16 cellular contexts compared by ENCODE assay signal in the genomic region with DNA sequence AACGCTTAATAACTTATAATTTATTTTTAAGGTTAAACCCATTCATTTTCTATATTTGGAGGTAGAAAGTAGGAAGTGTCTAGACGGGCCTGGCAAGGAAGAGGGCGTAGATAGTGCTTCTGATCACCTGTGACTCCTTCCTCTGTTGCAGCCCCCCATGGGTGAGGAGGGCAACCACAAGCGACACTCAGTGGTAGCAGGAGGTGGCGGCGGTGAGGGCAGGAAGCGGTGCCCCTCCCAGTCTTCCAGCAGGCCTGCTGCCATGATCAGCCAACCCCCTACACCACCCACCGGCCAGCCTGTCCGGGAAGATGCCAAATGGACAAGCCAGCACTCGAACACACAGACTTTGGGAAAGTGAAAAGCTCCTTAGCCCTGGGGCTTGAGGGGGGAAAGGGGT. TPM values are rescaled to one million over a fixed set of nuclear protein-coding genes. Genes with fewer than 3 reads are reported as not detected.
DNase-seq lines count a peak whose midpoint lies in the region; ATAC-seq and TF ChIP-seq lines count a peak whose summit lies in the region.
"Had no signal": no experiment of that assay in that cellular context is flagged by ENCODE, and none has a peak within 500 bp of the region (broad histone marks: within the 10 kb centered on the region; RNA-seq: fewer than 3 reads in every experiment).

No MANE protein-coding gene starts in this region.

- no peaks in the 10 kb centered on the region for H3K9me3 Mint-ChIP-seq in activated CD8-positive, alpha-beta T cell treated with anti-CD3 and anti-CD28 coated beads for 36 hours
- H3K9me3 Mint-ChIP-seq in stimulated activated naive B cell treated with anti-CD40 and anti-IgM and Interleukin-4, amounts not matched to agents 10 μg/mL and 1 μg/mL and 100 μg/mL, for 72 hours: no peaks in the 10 kb centered on the region
- H3K9me3 Mint-ChIP-seq: nephron had no signal

- peaks cover 57% of the 10 kb centered on the region for H3K36me3 Mint-ChIP-seq in activated CD8-positive, alpha-beta T cell treated with anti-CD3 and anti-CD28 coated beads for 36 hours (ENCODE audit: low read depth)
- H3K36me3 Mint-ChIP-seq in stimulated activated naive B cell treated with anti-CD40 and anti-IgM and Interleukin-4, amounts not matched to agents 10 μg/mL and 1 μg/mL and 100 μg/mL, for 72 hours: peaks cover 50 to 66% of the 10 kb centered on the region in 2 donors

- H3K27me3 Mint-ChIP-seq in activated CD8-positive, alpha-beta T cell treated with anti-CD3 and anti-CD28 coated beads for 36 hours: no peaks in the 10 kb centered on the region
- no peaks in the 10 kb centered on the region for H3K27me3 Mint-ChIP-seq in stimulated activated naive B cell treated with anti-CD40 and anti-IgM and Interleukin-4, amounts not matched to agents 10 μg/mL and 1 μg/mL and 100 μg/mL, for 72 hours

- ATAC-seq in activated CD8-positive, alpha-beta T cell treated with anti-CD3 and anti-CD28 coated beads for 36 hours: peak; percentile 61
- peak in 1 of 2 donors; percentile 44 for ATAC-seq in stimulated activated naive B cell treated with anti-CD40 and anti-IgM and Interleukin-4, amounts not matched to agents 10 μg/mL and 1 μg/mL and 100 μg/mL, for 72 hours (replicated peaks)
- ATAC-seq: left lung had no signal

- intact Hi-C loops in activated CD8-positive, alpha-beta T cell treated with anti-CD3 and anti-CD28 coated beads for 36 hours (cut with micrococcal nuclease): no loop called here

- POLR2A ChIA-PET in activated CD8-positive, alpha-beta T cell treated with anti-CD3 and anti-CD28 coated beads for 36 hours (lab: Charles Lee): interaction anchor here (0.9 kb wide), 1 partner anchor 12 kb away, joined by 3 read pairs; no protein-coding TSS in a partner anchor

- no peak overlapping the region for H3K4me3 Mint-ChIP-seq in activated CD8-positive, alpha-beta T cell treated with anti-CD3 and anti-CD28 coated beads for 36 hours
- H3K4me3 Mint-ChIP-seq in stimulated activated naive B cell treated with anti-CD40 and anti-IgM and Interleukin-4, amounts not matched to agents 10 μg/mL and 1 μg/mL and 100 μg/mL, for 72 hours: no peak overlapping the region
- H3K4me3 Mint-ChIP-seq: nephron had no signal

- H3K27ac Mint-ChIP-seq in activated CD8-positive, alpha-beta T cell treated with anti-CD3 and anti-CD28 coated beads for 36 hours: peak overlapping the region; percentile 80
- peak overlapping the region; percentile 25 for H3K27ac Mint-ChIP-seq in stimulated activated naive B cell treated with anti-CD40 and anti-IgM and Interleukin-4, amounts not matched to agents 10 μg/mL and 1 μg/mL and 100 μg/mL, for 72 hours
- H3K27ac Mint-ChIP-seq: nephron had no signal

- H3K4me1 Mint-ChIP-seq in activated CD8-positive, alpha-beta T cell treated with anti-CD3 and anti-CD28 coated beads for 36 hours (ENCODE audit: low read depth): peaks cover 31% of the 10 kb centered on the region
- H3K4me1 Mint-ChIP-seq in stimulated activated naive B cell treated with anti-CD40 and anti-IgM and Interleukin-4, amounts not matched to agents 10 μg/mL and 1 μg/mL and 100 μg/mL, for 72 hours: peaks cover 19 to 37% of the 10 kb centered on the region in 2 donors

- CTCF ChIA-PET in activated CD8-positive, alpha-beta T cell treated with anti-CD3 and anti-CD28 coated beads for 36 hours (lab: Charles Lee): interaction anchor here (0.8 kb wide), 1 partner anchor 163 kb away, joined by 4 read pairs; no protein-coding TSS in a partner anchor

- no peak for TF ChIP-seq CTCF in activated CD8-positive, alpha-beta T cell treated with anti-CD3 and anti-CD28 coated beads for 36 hours (IDR thresholded peaks at IDR 0.05)

- peak; percentile 22 for DNase-seq in activated effector memory CD4-positive, alpha-beta T cell treated with Interleukin-2 at 50 U/mL for 16 hours
- DNase-seq in activated effector memory CD4-positive, alpha-beta T cell treated with anti-CD3 and anti-CD28 coated beads, Interleukin-2, amount 50 U/mL, for 16 hours: no peak
- DNase-seq in activated CD8-positive, alpha-beta T cell treated with anti-CD3 and anti-CD28 coated beads for 36 hours: peak; percentile 52
- DNase-seq in effector CD8-positive, alpha-beta T cell (lab: John Stamatoyannopoulos, UW): peak; percentile 24
- DNase-seq in stimulated activated naive B cell treated with anti-CD40 and anti-IgM and Interleukin-4, amounts not matched to agents 10 μg/mL and 1 μg/mL and 100 μg/mL, for 72 hours: no peak
- DNase-seq in NCI-H128 (lab: John Stamatoyannopoulos, UW; ENCODE audit: unreplicated experiment) (no peak), DMS 273 (lab: John Stamatoyannopoulos, UW; ENCODE audit: unreplicated experiment) (no peak), globus pallidus (ENCODE audit: low spot score) (no peak)
- DNase-seq: ACHN; effector memory CD4-positive, alpha-beta T cell; left lung; MV-4-11; NK-92 treated with Interleukin-12 subunit alpha and Interleukin-12 subunit beta, amount 100 ng/mL, for 24 hours; SHP77 treated with DMSO at 0.1 percent for 48 hours; stimulated activated CD4-positive, alpha-beta T cell treated with anti-CD3 and anti-CD28 coated beads, Interleukin-1b, Interleukin-23, amount 100 ng/mL, for 48 hours had no signal

RNA-seq across cellular contexts. Expression of a gene that starts 36.7 kb away (rescaled TPM):
- not detected for total RNA-seq in activated CD8-positive, alpha-beta T cell treated with anti-CD3 and anti-CD28 coated beads for 36 hours

RNA-seq across cellular contexts. Expression of a gene that starts 44.7 kb away (rescaled TPM):
- total RNA-seq in activated CD8-positive, alpha-beta T cell treated with anti-CD3 and anti-CD28 coated beads for 36 hours: 10 to 100 TPM; 78.6 to 84.4 TPM

RNA-seq across cellular contexts. Expression of a gene that starts 58.6 kb away (rescaled TPM):
- 100 to 1,000 TPM; 214 to 218 TPM for total RNA-seq in activated CD8-positive, alpha-beta T cell treated with anti-CD3 and anti-CD28 coated beads for 36 hours

Comparison
In these comparisons a context has a peak if more than half of its experiments do, and no peak if none do; other contexts are left out.
1. DNase-seq: peak in activated effector memory CD4-positive, alpha-beta T cell treated with Interleukin-2 at 50 U/mL for 16 hours (single experiment), activated CD8-positive, alpha-beta T cell treated with anti-CD3 and anti-CD28 coated beads for 36 hours (single experiment) and effector CD8-positive, alpha-beta T cell (single experiment); none in activated effector memory CD4-positive, alpha-beta T cell treated with anti-CD3 and anti-CD28 coated beads, Interleukin-2, amount 50 U/mL, for 16 hours (single experiment), stimulated activated naive B cell treated with anti-CD40 and anti-IgM and Interleukin-4, amounts not matched to agents 10 μg/mL and 1 μg/mL and 100 μg/mL, for 72 hours (single experiment), NCI-H128 (single experiment), DMS 273 (single experiment) and globus pallidus (single experiment).